In genomic region chr1:31445951-31446350, GRCh38 we compare ENCODE assay signal across 14 cellular contexts.
"Had no signal": no experiment of that assay in that cellular context is flagged by ENCODE, and none has a peak within 500 bp of the region (broad histone marks: within the 10 kb centered on the region; RNA-seq: fewer than 3 reads in every experiment).

No MANE protein-coding gene starts in this region.

- H3K4me1 ChIP-seq: esophagus muscularis mucosa, parathyroid adenoma had no signal

- DNase-seq: activated CD4-positive, alpha-beta memory T cell treated with anti-CD3 and anti-CD28 coated beads for 36 hours; activated CD8-positive, alpha-beta memory T cell treated with anti-CD3 and anti-CD28 coated beads, Interleukin-2, amount 10 ng/mL, durations not matched to agents 7 days and 5 days; activated naive CD4-positive, alpha-beta T cell treated with anti-CD3 and anti-CD28 coated beads, Interleukin-2, amount 10 ng/mL, durations not matched to agents 7 days and 5 days; activated T-cell treated with anti-CD3 and anti-CD28 coated beads, Interleukin-2, amount 50 U/mL, for 24 hours; dorsolateral prefrontal cortex; hippocampal formation; left ventricle myocardium superior; natural killer cell had no signal

- H3K9me3 ChIP-seq: neutrophil had no signal

- H3K36me3 ChIP-seq: esophagus muscularis mucosa, neutrophil, thoracic aorta had no signal

- H3K27ac ChIP-seq: dorsolateral prefrontal cortex, esophagus muscularis mucosa, neutrophil, parathyroid adenoma, thoracic aorta had no signal

- H3K9ac ChIP-seq: parathyroid adenoma had no signal

- ATAC-seq: activated CD8-positive, alpha-beta memory T cell treated with anti-CD3 and anti-CD28 coated beads, Interleukin-2, amount 10 ng/mL, durations not matched to agents 7 days and 5 days; left ventricle myocardium superior; natural killer cell; stimulated activated effector memory CD8-positive, alpha-beta T cell treated with anti-CD3 and anti-CD28 coated beads, Interleukin-12 subunit alpha, Interleukin-12 subunit beta, amount 100 ng/mL, for 72 hours had no signal

- H3K4me3 ChIP-seq: dorsolateral prefrontal cortex, esophagus muscularis mucosa, thoracic aorta had no signal

- H2AFZ ChIP-seq: parathyroid adenoma had no signal

- H3K27me3 ChIP-seq: dorsolateral prefrontal cortex, esophagus muscularis mucosa, neutrophil had no signal

- FAIRE-seq: astrocyte had no signal

- H3K79me2 ChIP-seq: parathyroid adenoma had no signal
